Comparison of ENCODE assay signal across 25 cellular contexts in the genomic region with DNA sequence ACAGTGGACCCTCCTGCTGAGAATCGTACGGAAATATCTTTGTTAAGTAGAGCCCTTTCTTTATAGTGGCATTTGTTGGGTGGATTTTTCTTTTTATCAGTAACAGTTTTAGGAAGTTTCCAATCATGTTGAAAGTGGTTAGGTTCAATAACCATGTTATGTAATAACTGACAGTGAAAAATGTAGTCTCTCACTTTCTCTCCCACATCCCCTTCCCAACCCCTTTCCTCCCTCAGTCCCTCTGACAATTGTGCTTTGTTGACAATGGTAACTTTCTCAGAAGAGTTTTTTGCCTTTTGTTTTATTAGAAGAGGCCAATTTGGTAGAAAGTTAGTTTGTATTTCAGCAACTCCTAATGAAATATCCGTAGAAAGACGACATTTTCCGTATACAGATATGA.
"Had no signal": no experiment of that assay in that cellular context is flagged by ENCODE, and none has a peak within 500 bp of the region (broad histone marks: within the 10 kb centered on the region; RNA-seq: fewer than 3 reads in every experiment).

No MANE protein-coding gene starts in this region.

- H3K4me3 ChIP-seq: colonic mucosa, hepatocyte, left ventricle myocardium inferior, lower lobe of right lung, testis, tibial nerve, upper lobe of right lung, vagina had no signal

- ATAC-seq: foreskin keratinocyte, left cardiac atrium, lower lobe of right lung, natural killer cell, right cardiac atrium, upper lobe of right lung had no signal

- H3K4me1 Mint-ChIP-seq: endodermal cell, memory B cell, natural killer cell had no signal

- H3K9me3 Mint-ChIP-seq: endodermal cell, memory B cell, mesothelial cell of epicardium had no signal

- H3K4me2 ChIP-seq: hepatocyte had no signal

- H3K36me3 ChIP-seq: colonic mucosa, left ventricle myocardium inferior, lower lobe of right lung, neutrophil, tibial nerve, upper lobe of right lung, vagina had no signal

- H3K27ac Mint-ChIP-seq: endodermal cell, memory B cell, mesothelial cell of epicardium, natural killer cell, progenitor cell of endocrine pancreas had no signal

- H3K27me3 ChIP-seq: colonic mucosa, foreskin keratinocyte, hepatocyte, neutrophil, testis, tibial nerve, upper lobe of right lung, vagina had no signal

- H3K27ac ChIP-seq: colonic mucosa, foreskin keratinocyte, hepatocyte, left ventricle myocardium inferior, lower lobe of right lung, neutrophil, testis, tibial nerve, upper lobe of right lung, vagina had no signal

- H3K9me3 ChIP-seq: colonic mucosa, left ventricle myocardium inferior, lower lobe of right lung, neutrophil, testis, tibial nerve, upper lobe of right lung, vagina had no signal

- H2AFZ ChIP-seq: hepatocyte had no signal

- H3K36me3 Mint-ChIP-seq: memory B cell, mesothelial cell of epicardium, natural killer cell had no signal

- H3K79me2 ChIP-seq: hepatocyte had no signal

- H3K4me3 Mint-ChIP-seq: endodermal cell, memory B cell, mesothelial cell of epicardium, natural killer cell had no signal

- H3K4me1 ChIP-seq: colonic mucosa, foreskin keratinocyte, left ventricle myocardium inferior, lower lobe of right lung, testis, tibial nerve, upper lobe of right lung, vagina had no signal

- DNase-seq: colonic mucosa; dermis blood vessel endothelial cell; effector CD4-positive, alpha-beta T cell; endodermal cell; erythroblast; foreskin keratinocyte; head of caudate nucleus; kidney; left cardiac atrium; left ventricle myocardium inferior; lower lobe of right lung; natural killer cell; right cardiac atrium; small intestine; stimulated activated CD4-positive, alpha-beta T cell treated with anti-CD3 and anti-CD28 coated beads, Interleukin-12 subunit alpha, Interleukin-12 subunit beta, amount 100 ng/mL, for 4 hours; stimulated activated naive CD4-positive, alpha-beta T cell treated with Interleukin-2 at 50 U/mL for 16 hours; testis; upper lobe of right lung had no signal
